ENCODE assay signal across 8 cellular contexts in genomic region chr1:2230781-2231666, GRCh38. TPM values are rescaled to one million over a fixed set of nuclear protein-coding genes. Genes with fewer than 3 reads are reported as not detected.
DNase-seq lines count a peak whose midpoint lies in the region; ATAC-seq, FAIRE-seq and TF ChIP-seq lines count a peak whose summit lies in the region.

No MANE protein-coding gene starts in this region.

- no peak for TF ChIP-seq POLR2A in GM12878 (IDR thresholded peaks at IDR 0.05; ENCODE audit: low read depth, low read length)

- no peaks in the 10 kb centered on the region for H3K27me3 ChIP-seq in CD4-positive, alpha-beta T cell (ENCODE audit: control insufficient read depth, insufficient read depth, low read length)
- H3K27me3 ChIP-seq in SJCRH30 (peaks cover 7% of the 10 kb centered on the region), GM12878 (replicated peaks in 1 of 2; ENCODE audit: control insufficient read depth in 2 of 2, insufficient read depth in 2 of 2, low read length in 1 of 2) (no peaks in the 10 kb centered on the region), keratinocyte (ENCODE audit: control insufficient read depth, extremely low read depth, insufficient read depth, low read length) (no peaks in the 10 kb centered on the region)

- H3K27me3 Mint-ChIP-seq in CD4-positive, alpha-beta T cell, result peaks cover 20% of the 10 kb centered on the region

- H3K4me3 ChIP-seq in SJCRH30, result peak overlapping the region; percentile 61
- peak overlapping the region; percentile 82 for H3K4me3 ChIP-seq in GM12878
- H3K4me3 ChIP-seq in keratinocyte (ENCODE audit: control insufficient read depth in 2 of 3, extremely low read depth in 1 of 3, insufficient read depth in 2 of 3, low read depth in 1 of 3, low read length in 3 of 3), result peak overlapping the region; percentile 54 to 88 (median 87)

- H4K20me1 ChIP-seq in GM12878 (ENCODE audit: control insufficient read depth, insufficient read depth), result 0 out of 2 replicates have a peak, but pooled peaks cover 8% of the 10 kb centered on the region
- H4K20me1 ChIP-seq in keratinocyte (ENCODE audit: control insufficient read depth, extremely low read depth, insufficient read depth, low read length), result peaks cover 59% of the 10 kb centered on the region

- dilution Hi-C loops in keratinocyte (cut with MboI; ENCODE audit: extremely low pct_ligation_motif_present, low sequenced_read_pairs), result no loop called here

- H3K4me2 ChIP-seq in GM12878 (ENCODE audit: control insufficient read depth, insufficient read depth) (peak overlapping the region; percentile 97), keratinocyte (ENCODE audit: control insufficient read depth, extremely low read depth, insufficient read depth, low read depth, low read length) (peak overlapping the region; percentile 88)

- in situ Hi-C loops in GM12878 (cut with MboI), result no loop called here

- H3K9me3 Mint-ChIP-seq in CD4-positive, alpha-beta T cell, result no peaks in the 10 kb centered on the region

- CTCF ChIA-PET in CD4-positive, alpha-beta T cell (lab: Charles Lee), result interaction anchor here (1.0 to 6.3 kb wide), 5 partner anchors 36 to 151 kb away, joined by 3 to 25 read pairs (median 8); partner anchors contain the start of gene FAAP20
- CTCF ChIA-PET in GM12878 (lab: Yijun Ruan, JAX), result interaction anchor here (1.4 kb wide), 1 partner anchor 56 kb away, joined by 3 read pairs; no protein-coding TSS in a partner anchor

- H3K4me1 ChIP-seq in SJCRH30, result peaks cover 18% of the 10 kb centered on the region
- peaks cover 34% of the 10 kb centered on the region for H3K4me1 ChIP-seq in GM12878 (ENCODE audit: control insufficient read depth, insufficient read depth, low read length)
- peaks cover 41% of the 10 kb centered on the region for H3K4me1 ChIP-seq in keratinocyte (ENCODE audit: control insufficient read depth, extremely low read depth, insufficient read depth, low read length)

- H3K4me1 Mint-ChIP-seq in CD4-positive, alpha-beta T cell (ENCODE audit: low read depth), result peaks cover 52% of the 10 kb centered on the region

- FAIRE-seq in GM12878 (lab: Jason Lieb, UNC) (no peak), keratinocyte (lab: Jason Lieb, UNC) (no peak)

- 47% methylated on average over 35 of the region's 35 CpGs for WGBS in GM12878 (ENCODE audit: insufficient coverage, insufficient replicate concordance, low lambda C conversion rate, missing lambda C conversion rate)

- POLR2A ChIA-PET in CD4-positive, alpha-beta T cell (lab: Charles Lee), result interaction anchor here (0.7 to 9.7 kb wide), 15 partner anchors 24 to 355 kb away, joined by 3 to 197 read pairs (median 6); partner anchors contain the start of genes FAAP20, MORN1, RER1 and TNFRSF14
- POLR2A ChIA-PET in GM12878 (lab: Charles Lee), result interaction anchor here (0.5 kb wide), 1 partner anchor 40 kb away, joined by 6 read pairs; no protein-coding TSS in a partner anchor

- RAD21 ChIA-PET in GM12878 (lab: Charles Lee; ENCODE audit: unreplicated experiment), result interaction anchor here (1.2 to 1.5 kb wide), 2 partner anchors 70 to 84 kb away, joined by 3 to 5 read pairs; no protein-coding TSS in a partner anchor

- H3K9ac ChIP-seq in GM12878 (ENCODE audit: control insufficient read depth, insufficient read depth, low read length) (0 out of 2 replicates have a peak overlapping the region, but pooled peaks have one; percentile 9), keratinocyte (ENCODE audit: control insufficient read depth, extremely low read depth, insufficient read depth, low read length) (peak overlapping the region; percentile 88)

- intact Hi-C loops in CD4-positive, alpha-beta T cell (cut with DNase I, micrococcal nuclease), result loop anchor here (2.0 to 5.0 kb wide), 3 partner anchors 16 to 81 kb away; no protein-coding TSS in a partner anchor
- intact Hi-C loops in GM12878 (cut with micrococcal nuclease; ENCODE audit: unreplicated experiment), result loop anchor here (10.0 kb wide), 1 partner anchor 64 kb away; no protein-coding TSS in a partner anchor

- no peak for TF ChIP-seq EP300 in GM12878 (IDR thresholded peaks at IDR 0.05; ENCODE audit: borderline replicate concordance in 1 of 2, control insufficient read depth in 1 of 2, low read depth in 2 of 2, low read length in 2 of 2)

- SMC1A ChIA-PET in GM12878 (lab: Charles Lee; ENCODE audit: uncharacterized antibody, unreplicated experiment), result no interaction called here

- H3K9me1 ChIP-seq in keratinocyte (ENCODE audit: control insufficient read depth, extremely low read depth, insufficient read depth, low read length), result no peaks in the 10 kb centered on the region

- H3K27ac Mint-ChIP-seq in CD4-positive, alpha-beta T cell, result peak overlapping the region; percentile 100

- H3K4me3 Mint-ChIP-seq in CD4-positive, alpha-beta T cell, result peak overlapping the region; percentile 99

- no TSS peak for BruUV-seq in GM12878 (replicated peaks; lab: Mats Ljungman, UMichigan)

- no peaks in the 10 kb centered on the region for H3K36me3 ChIP-seq in SJCRH30
- no peaks in the 10 kb centered on the region; a peak in 1 of 4 replicates for H3K36me3 ChIP-seq in GM12878 (ENCODE audit: control insufficient read depth in 2 of 2, insufficient read depth in 2 of 2, low read length in 1 of 2)
- no peaks in the 10 kb centered on the region for H3K36me3 ChIP-seq in keratinocyte (ENCODE audit: control insufficient read depth in 2 of 2, extremely low read depth in 1 of 2, insufficient read depth in 2 of 2, low read length in 2 of 2)

- ATAC-seq in CD4-positive, alpha-beta T cell (ENCODE audit: poor library complexity), result peak; percentile 12
- no peak for ATAC-seq in GM12878
- ATAC-seq in GM19035 (IDR thresholded peaks at IDR 0.05; ENCODE audit: unreplicated experiment), result no peak
- ATAC-seq in GM19467 (IDR thresholded peaks at IDR 0.05; ENCODE audit: unreplicated experiment), result no peak

- no peaks in the 10 kb centered on the region for H3K9me3 ChIP-seq in CD4-positive, alpha-beta T cell (ENCODE audit: control insufficient read depth, low read length)
- H3K9me3 ChIP-seq in SJCRH30 (replicated peaks) (no peaks in the 10 kb centered on the region), GM12878 (replicated peaks; ENCODE audit: control insufficient read depth, insufficient read depth, low read length) (no peaks in the 10 kb centered on the region), keratinocyte (ENCODE audit: control insufficient read depth, low read depth, low read length) (no peaks in the 10 kb centered on the region)

- peaks cover 68% of the 10 kb centered on the region for H3K36me3 Mint-ChIP-seq in CD4-positive, alpha-beta T cell (ENCODE audit: low read depth)

- no peak overlapping the region for H2AFZ ChIP-seq in GM12878 (ENCODE audit: control insufficient read depth, low read depth, low read length)
- H2AFZ ChIP-seq in keratinocyte (ENCODE audit: control insufficient read depth, low read length), result no peak overlapping the region

- TF ChIP-seq CTCF in CD4-positive, alpha-beta T cell (IDR thresholded peaks at IDR 0.05), result no peak
- TF ChIP-seq CTCF in GM12878 (IDR thresholded peaks at IDR 0.05 in 2 of 3, conservative IDR thresholded peaks at IDR 0.05 in 1 of 3; ENCODE audit: control insufficient read depth in 2 of 3, extremely low read depth in 1 of 3, insufficient read depth in 1 of 3, low read depth in 3 of 3, low read length in 3 of 3) (no peak), keratinocyte (optimal IDR thresholded peaks at IDR 0.05 in 1 of 3, IDR thresholded peaks at IDR 0.05 in 1 of 3, conservative IDR thresholded peaks at IDR 0.05 in 1 of 3; ENCODE audit: extremely low read depth in 1 of 3, insufficient read depth in 2 of 3, low read length in 3 of 3) (no peak)

- peak overlapping the region; percentile 92 for H3K27ac ChIP-seq in CD4-positive, alpha-beta T cell (ENCODE audit: low read depth, low read length)
- H3K27ac ChIP-seq in SJCRH30, result no peak overlapping the region
- H3K27ac ChIP-seq in GM12878 (ENCODE audit: control insufficient read depth, insufficient read depth), result no peak overlapping the region
- H3K27ac ChIP-seq in keratinocyte (ENCODE audit: control insufficient read depth, insufficient read depth, low read length), result peak overlapping the region; percentile 75

- H3K79me2 ChIP-seq in GM12878 (ENCODE audit: control insufficient read depth, insufficient read depth, low read length), result peaks cover 66% of the 10 kb centered on the region
- H3K79me2 ChIP-seq in keratinocyte (ENCODE audit: control insufficient read depth, insufficient read depth, low read length), result peaks cover 75% of the 10 kb centered on the region

- peak in 9 of 10 experiments; percentile 44 to 75 (median 57) for DNase-seq in CD4-positive, alpha-beta T cell
- DNase-seq in SJCRH30 (no peak), GM12878 (ENCODE audit: low read depth, low spot score) (no peak), keratinocyte (ENCODE audit: low read depth, low spot score) (no peak), NCI-H1092 treated with DMSO at 0.1 percent for 48 hours (lab: John Stamatoyannopoulos, UW) (no peak)
- peak; percentile 40 for DNase-seq in stimulated activated CD4-positive, alpha-beta T cell treated with anti-CD3 and anti-CD28 coated beads, Interleukin-4, amount 100 ng/mL, for 1 hour

- TF ChIP-seq RAD21 in GM12878 (IDR thresholded peaks at IDR 0.05; ENCODE audit: insufficient read depth, low read depth, low read length), result no peak

RNA-seq across cellular contexts. Expression of gene SKI, which starts 2.9 kb away (rescaled TPM):
- 100 to 1,000 TPM; 286 to 324 TPM for total RNA-seq in CD4-positive, alpha-beta T cell
- total RNA-seq in SJCRH30 (2014; rRNA removed; shearing (Covaris generic)), result 12.8 and 13.1 TPM in 2 replicates
- total RNA-seq in GM12878 (2013; cell fraction: nucleolus; rRNA removed), result 11.9 and 13.5 TPM in 2 replicates
- total RNA-seq in GM12878 (2014; rRNA removed), result 2.1 and 3.2 TPM in 2 replicates
- 0.54 and 0.55 TPM in 2 replicates for total RNA-seq in GM12878 (2014; rRNA removed; fragmentation: Illumina TruSeq; extraction: Trizol)
- 11.6 and 14.9 TPM in 2 replicates for total RNA-seq in GM12878 (2021)
- polyA plus RNA-seq in GM12878 (2011; ENCODE audit: low read depth), result 1.7 TPM
- 0.99 and 1.4 TPM in 2 replicates for polyA plus RNA-seq in GM12878 (2011; rRNA removed)
- 1.7 and 2.1 TPM in 2 replicates for polyA plus RNA-seq in GM12878 (2011; cell fraction: cytosol; rRNA removed)
- polyA plus RNA-seq in GM12878 (2011; cell fraction: nucleus; rRNA removed), result 4.9 and 8.7 TPM in 2 replicates
- polyA plus RNA-seq in GM12878 (2012), result 4.4 and 4.7 TPM in 2 replicates
- polyA plus RNA-seq in GM12878 (2014; fragmentation: Illumina TruSeq; extraction: Trizol), result 2.4 and 3.8 TPM in 2 replicates
- polyA plus RNA-seq in GM12878 (2014; fragmentation: Nextera tagmentation; extraction: Ambion mirVana), result under 1 TPM; 0.03 to 0.07 TPM
- polyA plus RNA-seq in GM12878 (2014; rRNA removed), result 4.8 and 5.2 TPM in 2 replicates
- polyA plus RNA-seq in GM12878 (2016; fragmentation: Nextera tagmentation; extraction: Ambion mirVana), result under 1 TPM; 0.18 to 0.54 TPM
- polyA minus RNA-seq in GM12878 (2011; rRNA and poly(A)+ RNA removed), result 1.0 and 2.2 TPM in 2 replicates
- polyA minus RNA-seq in GM12878 (2011; cell fraction: cytosol; rRNA and poly(A)+ RNA removed), result 2.9 and 3.6 TPM in 2 replicates
- polyA minus RNA-seq in GM12878 (2011; cell fraction: nucleus; rRNA and poly(A)+ RNA removed), result 3.9 and 4.3 TPM in 2 replicates
- polyA plus RNA-seq in keratinocyte, result 3.8 to 10.1 TPM (median 4.8 TPM) in 3 replicates
- polyA plus RNA-seq in keratinocyte (2011; ENCODE audit: low read depth), result 3.4 TPM
- 6.8 and 10.6 TPM in 2 replicates for polyA plus RNA-seq in keratinocyte (2011; cell fraction: cytosol; rRNA removed)
- polyA plus RNA-seq in keratinocyte (2011; cell fraction: nucleus; rRNA removed), result 18.4 and 21.5 TPM in 2 replicates
- 12.2 and 22.1 TPM in 2 replicates for polyA plus RNA-seq in keratinocyte (2012; ENCODE audit: low replicate concordance)
- 4.8 to 19.5 TPM (median 6.1 TPM) in 3 replicates for polyA minus RNA-seq in keratinocyte
- 25.5 TPM for polyA minus RNA-seq in keratinocyte (2011; cell fraction: cytosol; rRNA and poly(A)+ RNA removed)
- 15.9 and 20.3 TPM in 2 replicates for polyA minus RNA-seq in keratinocyte (2011; cell fraction: nucleus; rRNA and poly(A)+ RNA removed)

RNA-seq across cellular contexts. Expression of gene FAAP20, which starts 36.5 kb away (rescaled TPM):
- 10 to 100 TPM; 51.7 to 53.1 TPM for total RNA-seq in CD4-positive, alpha-beta T cell
- 58.0 and 61.7 TPM in 2 replicates for total RNA-seq in SJCRH30 (2014; rRNA removed; shearing (Covaris generic))
- total RNA-seq in GM12878 (2013; cell fraction: nucleolus; rRNA removed), result 13.3 and 16.5 TPM in 2 replicates
- total RNA-seq in GM12878 (2014; rRNA removed) (32.5 and 34.7 TPM in 2 replicates), GM12878 (2014; rRNA removed; fragmentation: Illumina TruSeq; extraction: Trizol) (3.6 and 4.4 TPM in 2 replicates), GM12878 (2021) (68.5 and 71.2 TPM in 2 replicates)
- 7.1 TPM for polyA plus RNA-seq in GM12878 (2011; ENCODE audit: low read depth)
- polyA plus RNA-seq in GM12878 (2011; rRNA removed) (2.6 and 7.0 TPM in 2 replicates), GM12878 (2014; fragmentation: Illumina TruSeq; extraction: Trizol) (0.43 and 2.6 TPM in 2 replicates), GM12878 (2014; fragmentation: Nextera tagmentation; extraction: Ambion mirVana) (1 to 10 TPM in 1 of 2 experiments, under 1 TPM in 1; 0.79 to 1.2 TPM), GM12878 (2014; rRNA removed) (89.9 and 91.8 TPM in 2 replicates), GM12878 (2016; fragmentation: Nextera tagmentation; extraction: Ambion mirVana) (10 to 100 TPM; 57.2 to 60.2 TPM), keratinocyte (7.3 to 13.7 TPM (median 8.9 TPM) in 3 replicates)
- 13.0 and 30.7 TPM in 2 replicates for polyA plus RNA-seq in GM12878 (2011; cell fraction: cytosol; rRNA removed)
- 20.8 and 30.9 TPM in 2 replicates for polyA plus RNA-seq in GM12878 (2011; cell fraction: nucleus; rRNA removed)
- 26.3 and 32.4 TPM in 2 replicates for polyA plus RNA-seq in GM12878 (2012)
- 1.5 and 4.7 TPM in 2 replicates for polyA minus RNA-seq in GM12878 (2011; rRNA and poly(A)+ RNA removed)
- polyA minus RNA-seq in GM12878 (2011; cell fraction: cytosol; rRNA and poly(A)+ RNA removed), result 3.3 and 9.1 TPM in 2 replicates
- polyA minus RNA-seq in GM12878 (2011; cell fraction: nucleus; rRNA and poly(A)+ RNA removed), result 5.6 and 10.3 TPM in 2 replicates
- polyA plus RNA-seq in keratinocyte (2011; ENCODE audit: low read depth), result 4.0 TPM
- polyA plus RNA-seq in keratinocyte (2011; cell fraction: cytosol; rRNA removed), result 5.3 and 17.8 TPM in 2 replicates
- polyA plus RNA-seq in keratinocyte (2011; cell fraction: nucleus; rRNA removed), result 8.9 and 13.7 TPM in 2 replicates
- 17.9 and 25.7 TPM in 2 replicates for polyA plus RNA-seq in keratinocyte (2012; ENCODE audit: low replicate concordance)
- polyA minus RNA-seq in keratinocyte, result 2.7 to 3.6 TPM (median 3.0 TPM) in 3 replicates
- 10.6 TPM for polyA minus RNA-seq in keratinocyte (2011; cell fraction: cytosol; rRNA and poly(A)+ RNA removed)
- polyA minus RNA-seq in keratinocyte (2011; cell fraction: nucleus; rRNA and poly(A)+ RNA removed), result 3.6 and 4.6 TPM in 2 replicates

Comparison
In these comparisons a context has a peak if more than half of its experiments do, and no peak if none do; other contexts are left out.
1. DNase-seq: peak in CD4-positive, alpha-beta T cell (9 of 10) and stimulated activated CD4-positive, alpha-beta T cell treated with anti-CD3 and anti-CD28 coated beads, Interleukin-4, amount 100 ng/mL, for 1 hour (single experiment); none in SJCRH30 (0 of 2), GM12878 (single experiment), keratinocyte (single experiment) and NCI-H1092 treated with DMSO at 0.1 percent for 48 hours (single experiment).
2. H3K27ac ChIP-seq: peak in CD4-positive, alpha-beta T cell (single experiment) and keratinocyte (single experiment); none in SJCRH30 (single experiment) and GM12878 (single experiment).
3. RNA of gene SKI, which starts 2.9 kb away (total RNA-seq): 286 to 324 TPM in CD4-positive, alpha-beta T cell; 12.8 to 13.1 TPM in SJCRH30 and 0.54 to 14.9 TPM in GM12878; every median in the first group is over 10 times any median in the second.
4. Peak in every context shown above with its lines, with median percentiles within 50 percentile points of each other: H3K4me3 ChIP-seq.